14 cellular contexts compared by ENCODE assay signal in genomic region chr4:56400560-56400959, GRCh38. TPM values are rescaled to one million over a fixed set of nuclear protein-coding genes. Genes with fewer than 3 reads are reported as not detected.
DNase-seq lines count a peak whose midpoint lies in the region; TF ChIP-seq lines count a peak whose summit lies in the region.
"Had no signal": no experiment of that assay in that cellular context is flagged by ENCODE, and none has a peak within 500 bp of the region (broad histone marks: within the 10 kb centered on the region; RNA-seq: fewer than 3 reads in every experiment).

No MANE protein-coding gene starts in this region.

- H3K27ac ChIP-seq in Karpas-422 (ENCODE audit: low read length), result peak overlapping the region; percentile 64; the same call in 1 of the 2 replicates
- H3K27ac ChIP-seq in endodermal cell (ENCODE audit: low read depth, low read length), result no peak overlapping the region
- H3K27ac ChIP-seq in iPS-20b (ENCODE audit: low read length), result peak overlapping the region; percentile 87

- H3K36me3 ChIP-seq in HAP-1 (replicated peaks), result peaks cover 67% of the 10 kb centered on the region
- peaks cover 44% of the 10 kb centered on the region for H3K36me3 ChIP-seq in Karpas-422 (ENCODE audit: insufficient read depth, low read length)
- peaks cover 86% of the 10 kb centered on the region for H3K36me3 ChIP-seq in endodermal cell (ENCODE audit: control insufficient read depth, insufficient read depth, low read length)
- H3K36me3 ChIP-seq in iPS-20b (ENCODE audit: insufficient read depth, low read depth, low read length), result peaks cover 94% of the 10 kb centered on the region

- no peaks in the 10 kb centered on the region for H3K9me3 ChIP-seq in HAP-1
- no peaks in the 10 kb centered on the region for H3K9me3 ChIP-seq in Karpas-422 (ENCODE audit: low read length)
- no peaks in the 10 kb centered on the region for H3K9me3 ChIP-seq in endodermal cell (ENCODE audit: control insufficient read depth, low read length)
- no peaks in the 10 kb centered on the region for H3K9me3 ChIP-seq in iPS-20b (ENCODE audit: insufficient read depth, low read depth, low read length)

- no peak for TF ChIP-seq CTCF in endodermal cell (conservative IDR thresholded peaks at IDR 0.05)

- H3K27me3 Mint-ChIP-seq in endodermal cell (ENCODE audit: insufficient read depth), result no peaks in the 10 kb centered on the region
- H3K27me3 Mint-ChIP-seq: B cell; CD4-positive, alpha-beta T cell had no signal

- H3K4me1 ChIP-seq in HAP-1, result peaks cover 14% of the 10 kb centered on the region
- H3K4me1 ChIP-seq in Karpas-422 (ENCODE audit: low read length), result peaks cover 19% of the 10 kb centered on the region
- no peaks in the 10 kb centered on the region for H3K4me1 ChIP-seq in endodermal cell (ENCODE audit: control insufficient read depth, insufficient read depth, low read length)
- peaks cover 16% of the 10 kb centered on the region; the same call in 1 of the 2 replicates for H3K4me1 ChIP-seq in iPS-20b (ENCODE audit: insufficient read depth, low read length)

- peak overlapping the region; percentile 35 for H3K27ac Mint-ChIP-seq in endodermal cell
- H3K27ac Mint-ChIP-seq: B cell; CD4-positive, alpha-beta T cell had no signal

- peaks cover 51% of the 10 kb centered on the region for H3K36me3 Mint-ChIP-seq in endodermal cell (ENCODE audit: low read depth)

- H3K9ac ChIP-seq in Karpas-422 (ENCODE audit: low read length), result no peak overlapping the region
- no peak overlapping the region for H3K9ac ChIP-seq in endodermal cell (ENCODE audit: extremely low read depth, low read length, poor library complexity, severe bottlenecking)
- peak overlapping the region; percentile 25; the same call in 1 of the 2 replicates for H3K9ac ChIP-seq in iPS-20b (ENCODE audit: low read depth, low read length)

- 84 to 96% methylated on average over 4 to 6 of the region's 6 CpGs for WGBS in endodermal cell (ENCODE audit: insufficient coverage in 1 of 2, insufficient read length in 1 of 2), 2 experiments

- no peaks in the 10 kb centered on the region; the same call in 1 of the 2 replicates for H4K20me1 ChIP-seq in Karpas-422 (ENCODE audit: insufficient read depth, low read depth, low read length)

- H3K4me2 ChIP-seq in Karpas-422 (ENCODE audit: low read depth, low read length, poor library complexity, severe bottlenecking), result no peak overlapping the region

- DNase-seq in HAP-1 (ENCODE audit: low spot score in 2 of 2) (peak; percentile 15 to 56), Karpas-422 (no peak), endodermal cell (no peak), HK-2 (ENCODE audit: unreplicated experiment) (no peak), COLO668 (lab: John Stamatoyannopoulos, UW; ENCODE audit: unreplicated experiment) (no peak), posterior vena cava (ENCODE audit: low spot score) (no peak)
- DNase-seq: C1 segment of cervical spinal cord; CD4-positive, alpha-beta T cell; COR-L47; DMS153; DMS79 treated with DMSO at 0.1 percent for 48 hours; EL had no signal

- no peak overlapping the region for H2AFZ ChIP-seq in Karpas-422 (ENCODE audit: low read length)

- H3K4me1 Mint-ChIP-seq in endodermal cell, result no peaks in the 10 kb centered on the region
- H3K4me1 Mint-ChIP-seq: B cell had no signal

- H3K9me3 Mint-ChIP-seq in endodermal cell, result no peaks in the 10 kb centered on the region
- H3K9me3 Mint-ChIP-seq: CD4-positive, alpha-beta T cell had no signal

- intact Hi-C loops in posterior vena cava (cut with DNase I), result no loop called here

- H3K4me3 ChIP-seq in HAP-1 (no peak overlapping the region), Karpas-422 (ENCODE audit: low read length) (no peak overlapping the region), endodermal cell (ENCODE audit: low read length) (no peak overlapping the region), iPS-20b (ENCODE audit: low read length) (peak overlapping the region; percentile 45)

- in situ Hi-C loops in HAP-1 (cut with MboI; ENCODE audit: low sequenced_read_pairs), result no loop called here

- H3K4me3 Mint-ChIP-seq in endodermal cell, result no peak overlapping the region
- H3K4me3 Mint-ChIP-seq: B cell; CD4-positive, alpha-beta T cell had no signal

- H3K27me3 ChIP-seq in HAP-1 (ENCODE audit: low read depth) (no peaks in the 10 kb centered on the region), Karpas-422 (ENCODE audit: low read length) (no peaks in the 10 kb centered on the region), endodermal cell (ENCODE audit: control insufficient read depth, insufficient read depth, low read length, poor library complexity, severe bottlenecking) (no peaks in the 10 kb centered on the region), iPS-20b (ENCODE audit: insufficient read depth, low read length) (no peaks in the 10 kb centered on the region)

- peaks cover 50% of the 10 kb centered on the region for H3K79me2 ChIP-seq in Karpas-422 (ENCODE audit: low read length)

- no peaks in the 10 kb centered on the region for H3K9me2 ChIP-seq in Karpas-422 (replicated peaks; ENCODE audit: insufficient read depth, low read length)

RNA-seq across cellular contexts. Expression of gene AASDH, which starts 13.3 kb away (rescaled TPM):
- total RNA-seq in Karpas-422 (2014; rRNA removed; shearing (Covaris generic); ENCODE audit: low replicate concordance), result 13.3 and 42.2 TPM in 2 replicates
- total RNA-seq in endodermal cell (10 to 100 TPM; 16.2 to 24.0 TPM), posterior vena cava (1 to 10 TPM; 8.9 to 9.5 TPM)
- polyA plus RNA-seq in endodermal cell (2013, experiment 1 of 2), result 14.0 TPM
- 13.3 TPM for polyA plus RNA-seq in endodermal cell (2013, experiment 2 of 2)

RNA-seq across cellular contexts. Expression of gene PPAT, which starts 34.9 kb away (rescaled TPM):
- 34.1 and 44.9 TPM in 2 replicates for total RNA-seq in Karpas-422 (2014; rRNA removed; shearing (Covaris generic); ENCODE audit: low replicate concordance)
- total RNA-seq in endodermal cell (10 to 100 TPM; 51.3 to 63.0 TPM), posterior vena cava (1 to 10 TPM; 4.8 to 5.9 TPM)
- 42.8 TPM for polyA plus RNA-seq in endodermal cell (2013, experiment 1 of 2)
- polyA plus RNA-seq in endodermal cell (2013, experiment 2 of 2), result 35.9 TPM

RNA-seq across cellular contexts. Expression of gene PAICS, which starts 35.5 kb away (rescaled TPM):
- total RNA-seq in Karpas-422 (2014; rRNA removed; shearing (Covaris generic); ENCODE audit: low replicate concordance), result 81.8 and 155 TPM in 2 replicates
- total RNA-seq in endodermal cell (100 to 1,000 TPM; 246 to 248 TPM), posterior vena cava (10 to 100 TPM; 31.6 to 37.7 TPM)
- 229 TPM for polyA plus RNA-seq in endodermal cell (2013, experiment 1 of 2)
- 217 TPM for polyA plus RNA-seq in endodermal cell (2013, experiment 2 of 2)

Comparison
In these comparisons a context has a peak if more than half of its experiments do, and no peak if none do; other contexts are left out.
1. DNase-seq: peak in HAP-1 (2 of 2); none in Karpas-422 (single experiment), endodermal cell (single experiment), HK-2 (single experiment), COLO668 (single experiment) and posterior vena cava (single experiment).